Comparison of ENCODE assay signal across 15 cellular contexts in the genomic region with DNA sequence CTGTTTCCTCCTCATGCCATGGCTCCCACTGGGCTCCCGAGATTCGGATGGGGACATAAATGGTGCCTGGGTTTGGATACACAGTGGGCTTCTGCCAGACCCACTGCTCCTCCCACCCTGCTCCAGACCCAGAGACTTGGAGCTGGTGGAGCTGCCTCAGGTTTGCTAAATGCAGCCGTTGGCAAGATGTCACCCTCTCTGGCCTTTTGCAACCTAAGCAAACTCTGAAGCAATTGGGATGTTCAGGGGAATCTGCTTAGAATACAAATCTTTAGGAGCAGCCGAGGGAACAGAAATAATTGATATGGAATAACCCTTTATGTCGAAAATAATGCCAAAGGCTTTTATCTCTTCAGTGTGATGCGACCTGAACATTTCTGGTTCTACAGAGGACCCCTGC. TPM values are rescaled to one million over a fixed set of nuclear protein-coding genes. Genes with fewer than 3 reads are reported as not detected.
"Had no signal": no experiment of that assay in that cellular context is flagged by ENCODE, and none has a peak within 500 bp of the region (broad histone marks: within the 10 kb centered on the region; RNA-seq: fewer than 3 reads in every experiment).

No MANE protein-coding gene starts in this region.

- DNase-seq: activated B cell treated with CpG ODN at 0.5 μM for 24 hours; activated CD4-positive, alpha-beta T cell treated with anti-CD3 and anti-CD28 coated beads for 48 hours; activated CD8-positive, alpha-beta T cell treated with anti-CD3 and anti-CD28 coated beads for 36 hours; activated effector memory CD4-positive, alpha-beta T cell treated with anti-CD3 and anti-CD28 coated beads, Interleukin-2, amount 50 U/mL, for 16 hours; activated T-cell treated with anti-CD3 and anti-CD28 coated beads, Interleukin-2, amount 50 U/mL, for 48 hours; central memory CD4-positive, alpha-beta T cell; colonic mucosa; heart left ventricle; left colon; pancreas had no signal

- H3K4me1 ChIP-seq: colonic mucosa had no signal

- H3K27me3 ChIP-seq: colonic mucosa, heart left ventricle, pancreas had no signal

- H3K9me3 ChIP-seq: colonic mucosa, heart left ventricle, pancreas had no signal

- H3K36me3 ChIP-seq: colonic mucosa, pancreas had no signal

- H3K27ac ChIP-seq: colonic mucosa, pancreas had no signal

- FAIRE-seq: frontal cortex, pancreas, TTC549 had no signal

- ATAC-seq: activated CD8-positive, alpha-beta T cell treated with anti-CD3 and anti-CD28 coated beads for 36 hours; left colon; pancreas; stimulated activated effector memory CD8-positive, alpha-beta T cell treated with anti-CD3 and anti-CD28 coated beads, Interleukin-12 subunit alpha, Interleukin-12 subunit beta, amount 100 ng/mL, for 72 hours had no signal

- H3K4me3 ChIP-seq: colonic mucosa, heart left ventricle, lung, pancreas had no signal

RNA-seq across cellular contexts. Expression of gene PRICKLE2, which starts 33.4 kb away (rescaled TPM):
- total RNA-seq: activated CD8-positive, alpha-beta T cell treated with anti-CD3 and anti-CD28 coated beads for 36 hours; T-helper 2 cell treated with Interferon-gamma antibody and Interleukin-4, amounts not matched to agents 100 ng/mL and 5 ng/mL, for 36 hours had no signal
